Comparison of ENCODE assay signal across 12 cellular contexts in the genomic region with DNA sequence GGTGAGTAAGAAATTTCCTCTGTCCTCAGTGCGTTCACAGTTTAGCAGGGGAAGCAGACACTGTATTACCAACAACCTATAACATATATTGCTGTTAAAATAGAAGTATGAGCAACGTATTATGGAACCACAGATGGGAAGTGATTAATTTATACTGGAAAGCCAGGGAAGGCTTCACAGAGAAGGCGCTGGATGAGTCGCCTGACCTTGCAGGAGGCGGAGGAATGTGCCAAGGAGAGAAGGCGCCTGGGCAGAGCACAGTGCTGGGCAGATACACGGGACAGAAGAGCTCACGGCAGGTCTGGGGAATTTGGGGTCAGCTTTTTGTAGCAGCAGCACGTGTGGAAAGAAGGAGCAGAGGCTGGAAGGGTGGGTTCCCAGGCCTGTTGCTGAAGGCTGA.
DNase-seq lines count a peak whose midpoint lies in the region; TF ChIP-seq lines count a peak whose summit lies in the region.
"Had no signal": no experiment of that assay in that cellular context is flagged by ENCODE, and none has a peak within 500 bp of the region (broad histone marks: within the 10 kb centered on the region; RNA-seq: fewer than 3 reads in every experiment).

No MANE protein-coding gene starts in this region.

- in situ Hi-C loops in GM23248 (cut with MboI): no loop called here

- H3K4me1 ChIP-seq in GM23248 (ENCODE audit: insufficient read depth): peaks cover 24% of the 10 kb centered on the region
- H3K4me1 ChIP-seq in osteoblast (ENCODE audit: insufficient read depth, low read length): peaks cover 14% of the 10 kb centered on the region
- no peaks in the 10 kb centered on the region for H3K4me1 ChIP-seq in prostate gland (replicated peaks)

- H4K20me1 ChIP-seq in GM23248 (ENCODE audit: insufficient read depth) (no peaks in the 10 kb centered on the region), osteoblast (ENCODE audit: insufficient read depth, low read length) (no peaks in the 10 kb centered on the region)

- no peak overlapping the region for H2AFZ ChIP-seq in GM23248
- no peak overlapping the region for H2AFZ ChIP-seq in osteoblast (ENCODE audit: low read length)

- H3K9ac ChIP-seq in GM23248: no peak overlapping the region
- H3K9ac ChIP-seq: KMS-11 had no signal

- TF ChIP-seq CTCF in choroid plexus epithelial cell (conservative IDR thresholded peaks at IDR 0.05; ENCODE audit: low read depth, low read length): no peak
- TF ChIP-seq CTCF in osteoblast (IDR thresholded peaks at IDR 0.05; ENCODE audit: extremely low read depth, low read depth, low read length): no peak
- no peak for TF ChIP-seq CTCF in prostate gland (IDR thresholded peaks at IDR 0.05)

- WGBS in GM23248 (ENCODE audit: low coverage in 1 of 2, low lambda C conversion rate in 2 of 2, missing lambda C conversion rate in 2 of 2), 2 experiments: 55 to 57% methylated on average over 9 of the region's 9 CpGs
- WGBS in prostate gland: 86% methylated on average over 9 of the region's 9 CpGs

- TF ChIP-seq POLR2A in prostate gland (IDR thresholded peaks at IDR 0.05): no peak

- intact Hi-C loops in prostate gland (cut with DNase I): no loop called here

- no peaks in the 10 kb centered on the region for H3K79me2 ChIP-seq in GM23248 (ENCODE audit: insufficient read depth)
- no peaks in the 10 kb centered on the region for H3K79me2 ChIP-seq in osteoblast (ENCODE audit: insufficient read depth, low read length)

- H3K4me3 ChIP-seq in GM23248 (no peak overlapping the region), choroid plexus epithelial cell (ENCODE audit: low read depth, low read length) (no peak overlapping the region), osteoblast (ENCODE audit: insufficient read depth, low read length) (no peak overlapping the region), prostate gland (no peak overlapping the region)
- H3K4me3 ChIP-seq: cardiac muscle cell, ovary had no signal

- H3K9me3 ChIP-seq in GM23248 (ENCODE audit: low read depth): no peaks in the 10 kb centered on the region
- H3K9me3 ChIP-seq in osteoblast (ENCODE audit: low read depth, low read length): no peaks in the 10 kb centered on the region
- H3K9me3 ChIP-seq in prostate gland: no peaks in the 10 kb centered on the region
- H3K9me3 ChIP-seq: ovary had no signal

- H3K9me2 ChIP-seq in GM23248 (ENCODE audit: insufficient read depth): no peaks in the 10 kb centered on the region

- no peaks in the 10 kb centered on the region for H3K36me3 ChIP-seq in GM23248 (ENCODE audit: low read depth)
- peaks cover 12% of the 10 kb centered on the region for H3K36me3 ChIP-seq in osteoblast (ENCODE audit: insufficient read depth, low read length)
- peaks cover 0 to 4% of the 10 kb centered on the region in 2 donors for H3K36me3 ChIP-seq in prostate gland
- H3K36me3 ChIP-seq: cardiac muscle cell, ovary had no signal

- H3K27ac ChIP-seq in GM23248: no peak overlapping the region
- peak overlapping the region; percentile 6 for H3K27ac ChIP-seq in osteoblast (ENCODE audit: low read depth, low read length)
- H3K27ac ChIP-seq in prostate gland: no peak overlapping the region
- H3K27ac ChIP-seq: cardiac muscle cell, KMS-11, ovary had no signal

- H3K27me3 ChIP-seq in GM23248 (replicated peaks; ENCODE audit: insufficient read depth): no peaks in the 10 kb centered on the region
- no peaks in the 10 kb centered on the region for H3K27me3 ChIP-seq in osteoblast (ENCODE audit: insufficient read depth, low read length)
- H3K27me3 ChIP-seq in prostate gland (replicated peaks; ENCODE audit: insufficient read depth): no peaks in the 10 kb centered on the region
- H3K27me3 ChIP-seq: cardiac muscle cell, ovary had no signal

- peaks cover 14% of the 10 kb centered on the region; the same call in 1 of the 2 replicates for H3F3A ChIP-seq in GM23248 (ENCODE audit: insufficient read depth)

- H3K4me2 ChIP-seq in GM23248 (ENCODE audit: unreplicated experiment) (peak overlapping the region; percentile 40), osteoblast (ENCODE audit: insufficient read depth, low read length) (peak overlapping the region; percentile 5)
- H3K4me2 ChIP-seq: KMS-11 had no signal

- DNase-seq in GM23248: peak; percentile 89
- DNase-seq in NCI-H226: peak; percentile 68
- DNase-seq in choroid plexus epithelial cell (ENCODE audit: low read depth): peak; percentile 51
- DNase-seq in osteoblast (ENCODE audit: insufficient read length, low spot score, missing footprints): peak; percentile 94
- no peak for DNase-seq in iPS-NIHi11 (ENCODE audit: low spot score)
- no peak for DNase-seq in prostate gland (ENCODE audit: low spot score)
- no peak for DNase-seq in OCI-M1 (lab: John Stamatoyannopoulos, UW)
- DNase-seq: activated CD8-positive, alpha-beta memory T cell treated with anti-CD3 and anti-CD28 coated beads, Interleukin-2, amount 50 U/mL, for 4 hours; ovary; substantia nigra had no signal

Comparison
In these comparisons a context has a peak if more than half of its experiments do, and no peak if none do; other contexts are left out.
1. DNase-seq: peak in GM23248 (single experiment), NCI-H226 (single experiment), choroid plexus epithelial cell (single experiment) and osteoblast (single experiment); none in iPS-NIHi11 (single experiment), prostate gland (single experiment) and OCI-M1 (single experiment).